In genomic region chr16:8620535-8620934, GRCh38 we compare ENCODE assay signal across 12 cellular contexts. TPM values are rescaled to one million over a fixed set of nuclear protein-coding genes. Genes with fewer than 3 reads are reported as not detected.
DNase-seq lines count a peak whose midpoint lies in the region; ATAC-seq and TF ChIP-seq lines count a peak whose summit lies in the region.
"Had no signal": no experiment of that assay in that cellular context is flagged by ENCODE, and none has a peak within 500 bp of the region (broad histone marks: within the 10 kb centered on the region; RNA-seq: fewer than 3 reads in every experiment).

No MANE protein-coding gene starts in this region.

- H3K36me3 Mint-ChIP-seq in activated naive CD4-positive, alpha-beta T cell treated with anti-CD3 and anti-CD28 coated beads for 36 hours (ENCODE audit: low read depth) = peaks cover under 1% of the 10 kb centered on the region
- H3K36me3 Mint-ChIP-seq in T-cell (no peaks in the 10 kb centered on the region), endodermal cell (ENCODE audit: low read depth) (peaks cover 11% of the 10 kb centered on the region)
- H3K36me3 Mint-ChIP-seq in stimulated activated memory B cell treated with anti-CD40 and anti-IgM and Interleukin-4, amounts not matched to agents 10 μg/mL and 1 μg/mL and 100 μg/mL, for 72 hours = peaks cover 2% of the 10 kb centered on the region

- no peak overlapping the region for H3K4me3 ChIP-seq in endodermal cell (ENCODE audit: low read length)

- no peaks in the 10 kb centered on the region for H3K9me3 Mint-ChIP-seq in activated naive CD4-positive, alpha-beta T cell treated with anti-CD3 and anti-CD28 coated beads for 36 hours
- H3K9me3 Mint-ChIP-seq in T-cell (no peaks in the 10 kb centered on the region), endodermal cell (no peaks in the 10 kb centered on the region)
- H3K9me3 Mint-ChIP-seq in stimulated activated memory B cell treated with anti-CD40 and anti-IgM and Interleukin-4, amounts not matched to agents 10 μg/mL and 1 μg/mL and 100 μg/mL, for 72 hours = no peaks in the 10 kb centered on the region

- H3K27ac ChIP-seq in endodermal cell (ENCODE audit: low read depth, low read length) = no peak overlapping the region

- POLR2A ChIA-PET in T-cell (lab: Charles Lee) = no interaction called here

- TF ChIP-seq CTCF in endodermal cell (conservative IDR thresholded peaks at IDR 0.05) = no peak

- no peak overlapping the region for H3K9ac ChIP-seq in endodermal cell (ENCODE audit: extremely low read depth, low read length, poor library complexity, severe bottlenecking)

- peak overlapping the region; percentile 97 for H3K4me3 Mint-ChIP-seq in activated naive CD4-positive, alpha-beta T cell treated with anti-CD3 and anti-CD28 coated beads for 36 hours
- H3K4me3 Mint-ChIP-seq in T-cell (peak overlapping the region; percentile 92 to 94 (median 94)), endodermal cell (peak overlapping the region; percentile 98)
- H3K4me3 Mint-ChIP-seq in stimulated activated memory B cell treated with anti-CD40 and anti-IgM and Interleukin-4, amounts not matched to agents 10 μg/mL and 1 μg/mL and 100 μg/mL, for 72 hours = peak overlapping the region; percentile 91

- no peaks in the 10 kb centered on the region for H3K9me3 ChIP-seq in endodermal cell (ENCODE audit: control insufficient read depth, low read length)
- H3K9me3 ChIP-seq: uterus had no signal

- peaks cover 27% of the 10 kb centered on the region for H3K4me1 Mint-ChIP-seq in activated naive CD4-positive, alpha-beta T cell treated with anti-CD3 and anti-CD28 coated beads for 36 hours (ENCODE audit: low read depth)
- peaks cover 19 to 32% (median 29%) of the 10 kb centered on the region in 3 donors for H3K4me1 Mint-ChIP-seq in T-cell
- peaks cover 7% of the 10 kb centered on the region for H3K4me1 Mint-ChIP-seq in endodermal cell
- peaks cover 35% of the 10 kb centered on the region for H3K4me1 Mint-ChIP-seq in stimulated activated memory B cell treated with anti-CD40 and anti-IgM and Interleukin-4, amounts not matched to agents 10 μg/mL and 1 μg/mL and 100 μg/mL, for 72 hours

- H3K27me3 ChIP-seq in endodermal cell (ENCODE audit: control insufficient read depth, insufficient read depth, low read length, poor library complexity, severe bottlenecking) = no peaks in the 10 kb centered on the region
- H3K27me3 ChIP-seq: uterus had no signal

- intact Hi-C loops in activated naive CD4-positive, alpha-beta T cell treated with anti-CD3 and anti-CD28 coated beads for 36 hours (cut with micrococcal nuclease) = loop anchor here (2.0 to 5.0 kb wide), 3 partner anchors 54 to 342 kb away; partner anchors contain the start of genes ABAT and USP7

- H3K27ac Mint-ChIP-seq in activated naive CD4-positive, alpha-beta T cell treated with anti-CD3 and anti-CD28 coated beads for 36 hours = no peak overlapping the region
- H3K27ac Mint-ChIP-seq in T-cell = no peak overlapping the region
- no peak overlapping the region for H3K27ac Mint-ChIP-seq in endodermal cell
- H3K27ac Mint-ChIP-seq in stimulated activated memory B cell treated with anti-CD40 and anti-IgM and Interleukin-4, amounts not matched to agents 10 μg/mL and 1 μg/mL and 100 μg/mL, for 72 hours = peak overlapping the region; percentile 91

- CTCF ChIA-PET in activated naive CD4-positive, alpha-beta T cell treated with anti-CD3 and anti-CD28 coated beads for 36 hours (lab: Charles Lee) = interaction anchor here (0.6 to 1.4 kb wide), 2 partner anchors 52 to 54 kb away, joined by 3 to 4 read pairs; no protein-coding TSS in a partner anchor
- CTCF ChIA-PET in T-cell (lab: Charles Lee) = no interaction called here

- ATAC-seq in T-cell (replicated peaks in 1 of 4) = no peak
- ATAC-seq in stimulated activated memory B cell treated with anti-CD40 and anti-IgM and Interleukin-4, amounts not matched to agents 10 μg/mL and 1 μg/mL and 100 μg/mL, for 72 hours = no peak
- ATAC-seq in GM21737 (IDR thresholded peaks at IDR 0.05; ENCODE audit: unreplicated experiment) = no peak

- H3K4me1 ChIP-seq in endodermal cell (ENCODE audit: control insufficient read depth, insufficient read depth, low read length) = no peaks in the 10 kb centered on the region
- H3K4me1 ChIP-seq: uterus had no signal

- no peaks in the 10 kb centered on the region for H3K27me3 Mint-ChIP-seq in activated naive CD4-positive, alpha-beta T cell treated with anti-CD3 and anti-CD28 coated beads for 36 hours (ENCODE audit: low read depth)
- H3K27me3 Mint-ChIP-seq in T-cell (peaks cover 4 to 10% of the 10 kb centered on the region in 2 donors), endodermal cell (ENCODE audit: insufficient read depth) (peaks cover 4% of the 10 kb centered on the region)
- H3K27me3 Mint-ChIP-seq in stimulated activated memory B cell treated with anti-CD40 and anti-IgM and Interleukin-4, amounts not matched to agents 10 μg/mL and 1 μg/mL and 100 μg/mL, for 72 hours = peaks cover 27% of the 10 kb centered on the region

- no peak for DNase-seq in activated naive CD4-positive, alpha-beta T cell treated with anti-CD3 and anti-CD28 coated beads for 36 hours
- no peak for DNase-seq in activated naive CD4-positive, alpha-beta T cell treated with Interleukin-2 at 50 U/mL for 16 hours
- DNase-seq in T-cell (no peak), endodermal cell (no peak), DMS53 (lab: John Stamatoyannopoulos, UW) (no peak), globus pallidus (ENCODE audit: low spot score) (no peak)
- DNase-seq: anterior cingulate cortex, left colon, uterus had no signal

- H3K36me3 ChIP-seq in endodermal cell (ENCODE audit: control insufficient read depth, insufficient read depth, low read length) = peaks cover 7% of the 10 kb centered on the region
- H3K36me3 ChIP-seq: uterus had no signal

- WGBS in endodermal cell (ENCODE audit: insufficient coverage in 1 of 2, insufficient read length in 1 of 2), 2 experiments = 76 to 89% methylated on average over 1 to 6 of the region's 6 CpGs

RNA-seq across cellular contexts. Expression of gene METTL22, which starts 1.0 kb away (rescaled TPM):
- total RNA-seq in activated naive CD4-positive, alpha-beta T cell treated with anti-CD3 and anti-CD28 coated beads for 36 hours = 10 to 100 TPM; 43.2 to 48.4 TPM
- 10 to 100 TPM; 27.6 to 53.4 (median 34.4) TPM for total RNA-seq in T-cell
- total RNA-seq in endodermal cell = 10 to 100 TPM; 55.1 to 70.5 TPM
- polyA plus RNA-seq in endodermal cell (2013, experiment 1 of 2) = 48.4 TPM
- polyA plus RNA-seq in endodermal cell (2013, experiment 2 of 2) = 40.6 TPM

RNA-seq across cellular contexts. Expression of gene TMEM114, which starts 30.2 kb away (rescaled TPM):
- total RNA-seq in activated naive CD4-positive, alpha-beta T cell treated with anti-CD3 and anti-CD28 coated beads for 36 hours = not detected
- total RNA-seq in T-cell (not detected), endodermal cell (under 1 TPM in 1 of 2 donors, not detected in 1; 0.40 TPM)
- not detected for polyA plus RNA-seq in endodermal cell (2013, experiment 1 of 2)
- polyA plus RNA-seq in endodermal cell (2013, experiment 2 of 2) = not detected
- total RNA-seq: left colon, LHCN-M2, uterus had no signal

RNA-seq across cellular contexts. Expression of gene ABAT, which starts 53.9 kb away (rescaled TPM):
- 1 to 10 TPM; 2.7 to 3.1 TPM for total RNA-seq in activated naive CD4-positive, alpha-beta T cell treated with anti-CD3 and anti-CD28 coated beads for 36 hours
- total RNA-seq in T-cell (10 to 100 TPM in 3 of 5 donors, 1 to 10 TPM in 2; 8.3 to 16.1 (median 11.7) TPM), endodermal cell (10 to 100 TPM in 1 of 2 donors, 1 to 10 TPM in 1; 9.7 to 13.6 TPM)
- 64.2 TPM for polyA plus RNA-seq in endodermal cell (2013, experiment 1 of 2)
- 65.0 TPM for polyA plus RNA-seq in endodermal cell (2013, experiment 2 of 2)
